In genomic region chr10:108363566-108363965, GRCh38 we compare ENCODE assay signal across 21 cellular contexts.
"Had no signal": no experiment of that assay in that cellular context is flagged by ENCODE, and none has a peak within 500 bp of the region (broad histone marks: within the 10 kb centered on the region; RNA-seq: fewer than 3 reads in every experiment).

No MANE protein-coding gene starts in this region.

- H3K27me3 Mint-ChIP-seq: naive thymus-derived CD4-positive, alpha-beta T cell had no signal

- H3K4me1 Mint-ChIP-seq: naive thymus-derived CD4-positive, alpha-beta T cell; natural killer cell had no signal

- H3K4me3 Mint-ChIP-seq: naive thymus-derived CD4-positive, alpha-beta T cell; natural killer cell had no signal

- H3K27ac Mint-ChIP-seq: naive thymus-derived CD4-positive, alpha-beta T cell; natural killer cell had no signal

- H3K36me3 Mint-ChIP-seq: naive thymus-derived CD4-positive, alpha-beta T cell; natural killer cell had no signal

- DNase-seq: dermis blood vessel endothelial cell; dorsolateral prefrontal cortex; effector CD4-positive, alpha-beta T cell; effector memory CD4-positive, alpha-beta T cell; esophagus squamous epithelium; foreskin fibroblast; foreskin melanocyte; gastrocnemius medialis; glutamatergic neuron; head of caudate nucleus; heart right ventricle; hippocampal formation; left cardiac atrium; left lung; left ventricle myocardium superior; lower lobe of right lung; mesenchymal stem cell; midbrain; naive thymus-derived CD4-positive, alpha-beta T cell; natural killer cell had no signal

- ATAC-seq: esophagus mucosa, gastrocnemius medialis, heart right ventricle, left cardiac atrium, left lung, left ventricle myocardium superior, lower lobe of right lung had no signal
